In genomic region chr5:157597277-157597676, GRCh38 we compare ENCODE assay signal across 20 cellular contexts. TPM values are rescaled to one million over a fixed set of nuclear protein-coding genes. Genes with fewer than 3 reads are reported as not detected.
A peak's percentile ranks its signal among the peaks of the same experiment; 100 is the strongest.
DNase-seq lines count a peak whose midpoint lies in the region; ATAC-seq and TF ChIP-seq lines count a peak whose summit lies in the region.
"Had no signal": no experiment of that assay in that cellular context is flagged by ENCODE, and none has a peak within 500 bp of the region (broad histone marks: within the 10 kb centered on the region; RNA-seq: fewer than 3 reads in every experiment).

No MANE protein-coding gene starts in this region.

- TF ChIP-seq CTCF in neural progenitor cell (IDR thresholded peaks at IDR 0.05), result no peak

- H3K4me1 ChIP-seq in mesendoderm (ENCODE audit: control insufficient read depth, low read depth, low read length) (no peaks in the 10 kb centered on the region), neural progenitor cell (peaks cover 8% of the 10 kb centered on the region)

- peaks cover 17% of the 10 kb centered on the region for H3K36me3 Mint-ChIP-seq in activated CD4-positive, alpha-beta T cell treated with anti-CD3 and anti-CD28 coated beads, Interleukin-2, amount 10 ng/mL, durations not matched to agents 7 days and 5 days (ENCODE audit: low read depth)
- H3K36me3 Mint-ChIP-seq in T-helper 1 cell treated with Interleukin-12 subunit alpha and Interleukin-12 subunit beta and Interleukin-4 antibody, amounts not matched to agents 30 μg/mL and 1 μg/mL, for 36 hours (ENCODE audit: low read depth), result peaks cover 14% of the 10 kb centered on the region
- no peaks in the 10 kb centered on the region for H3K36me3 Mint-ChIP-seq in neural progenitor cell

- peak; percentile 11 for ATAC-seq in GM18858 (IDR thresholded peaks at IDR 0.05; ENCODE audit: unreplicated experiment)
- ATAC-seq in GM19328 (IDR thresholded peaks at IDR 0.05; ENCODE audit: unreplicated experiment), result no peak

- no peaks in the 10 kb centered on the region for H3F3A ChIP-seq in neural progenitor cell (ENCODE audit: low read depth)

- CTCF ChIA-PET in activated CD4-positive, alpha-beta T cell treated with anti-CD3 and anti-CD28 coated beads, Interleukin-2, amount 10 ng/mL, durations not matched to agents 7 days and 5 days (lab: Charles Lee), result interaction anchor here (1.0 to 3.5 kb wide), 9 partner anchors 8 to 146 kb away, joined by 3 to 30 read pairs (median 8); partner anchors contain the start of gene LSM11

- no peak overlapping the region for H3K4me3 Mint-ChIP-seq in activated CD4-positive, alpha-beta T cell treated with anti-CD3 and anti-CD28 coated beads, Interleukin-2, amount 10 ng/mL, durations not matched to agents 7 days and 5 days
- peak overlapping the region; percentile 24 for H3K4me3 Mint-ChIP-seq in T-helper 1 cell treated with Interleukin-12 subunit alpha and Interleukin-12 subunit beta and Interleukin-4 antibody, amounts not matched to agents 30 μg/mL and 1 μg/mL, for 36 hours
- no peak overlapping the region for H3K4me3 Mint-ChIP-seq in neural progenitor cell

- H3K9me3 ChIP-seq in neural progenitor cell (ENCODE audit: low read depth), result no peaks in the 10 kb centered on the region

- peak overlapping the region; percentile 21 for H2BK120ac ChIP-seq in mesendoderm (ENCODE audit: low read depth, low read length)

- H3K9ac ChIP-seq in mesendoderm (ENCODE audit: low read length) (no peak overlapping the region), neural progenitor cell (no peak overlapping the region)

- H3K9me3 Mint-ChIP-seq in activated CD4-positive, alpha-beta T cell treated with anti-CD3 and anti-CD28 coated beads, Interleukin-2, amount 10 ng/mL, durations not matched to agents 7 days and 5 days, result peaks cover 8% of the 10 kb centered on the region
- peaks cover 6% of the 10 kb centered on the region for H3K9me3 Mint-ChIP-seq in T-helper 1 cell treated with Interleukin-12 subunit alpha and Interleukin-12 subunit beta and Interleukin-4 antibody, amounts not matched to agents 30 μg/mL and 1 μg/mL, for 36 hours
- H3K9me3 Mint-ChIP-seq in neural progenitor cell, result no peaks in the 10 kb centered on the region

- no peak overlapping the region for H2AK5ac ChIP-seq in mesendoderm (ENCODE audit: low read length)

- no peak overlapping the region for H3K4me3 ChIP-seq in mesendoderm (ENCODE audit: low read length)
- no peak overlapping the region for H3K4me3 ChIP-seq in neural progenitor cell
- H3K4me3 ChIP-seq: hepatocyte had no signal

- no peaks in the 10 kb centered on the region for H3K27me3 Mint-ChIP-seq in activated CD4-positive, alpha-beta T cell treated with anti-CD3 and anti-CD28 coated beads, Interleukin-2, amount 10 ng/mL, durations not matched to agents 7 days and 5 days
- no peaks in the 10 kb centered on the region for H3K27me3 Mint-ChIP-seq in T-helper 1 cell treated with Interleukin-12 subunit alpha and Interleukin-12 subunit beta and Interleukin-4 antibody, amounts not matched to agents 30 μg/mL and 1 μg/mL, for 36 hours (ENCODE audit: low read depth)
- H3K27me3 Mint-ChIP-seq in neural progenitor cell (ENCODE audit: insufficient read depth, low read depth), result peaks cover 3% of the 10 kb centered on the region

- no peak overlapping the region for H3K56ac ChIP-seq in mesendoderm (ENCODE audit: low read length)

- DNase-seq in activated CD4-positive, alpha-beta T cell treated with anti-CD3 and anti-CD28 coated beads, Interleukin-2, amount 10 ng/mL, durations not matched to agents 7 days and 5 days, result no peak
- no peak for DNase-seq in activated CD4-positive, alpha-beta T cell treated with anti-CD3 and anti-CD28 coated beads, Interleukin-2, amount 50 U/mL, for 1 hour
- DNase-seq in mesendoderm, result peak; percentile 57
- DNase-seq in occipital lobe (lab: John Stamatoyannopoulos, UW), result no peak
- no peak for DNase-seq in neural progenitor cell (ENCODE audit: low spot score)
- DNase-seq: activated CD4-positive, alpha-beta T cell treated with anti-CD3 and anti-CD28 coated beads for 48 hours; activated gamma-delta T cell; Calu3; GDM1; left cardiac atrium; NCI-H1694 treated with DMSO at 0.1 percent for 48 hours; RPMI8226; stimulated activated CD4-positive, alpha-beta T cell treated with anti-CD3 and anti-CD28 coated beads, Interleukin-12 subunit alpha, Interleukin-12 subunit beta, amount 100 ng/mL, for 4 hours had no signal

- H2BK5ac ChIP-seq in mesendoderm (ENCODE audit: low read length), result no peak overlapping the region

- H2AFZ ChIP-seq in neural progenitor cell (replicated peaks), result no peak overlapping the region
- H2AFZ ChIP-seq: hepatocyte had no signal

- H3K27ac ChIP-seq in mesendoderm (ENCODE audit: low read depth, low read length), result no peak overlapping the region
- no peak overlapping the region for H3K27ac ChIP-seq in neural progenitor cell
- H3K27ac ChIP-seq: hepatocyte, HL-60 had no signal

- H3K23ac ChIP-seq in mesendoderm (ENCODE audit: low read length), result no peak overlapping the region

- H4K5ac ChIP-seq in mesendoderm (ENCODE audit: low read length), result no peak overlapping the region

- H3K27me3 ChIP-seq in mesendoderm (ENCODE audit: insufficient read depth, low read length, poor library complexity), result no peaks in the 10 kb centered on the region
- H3K27me3 ChIP-seq in neural progenitor cell, result no peaks in the 10 kb centered on the region
- H3K27me3 ChIP-seq: hepatocyte had no signal

- POLR2A ChIA-PET in activated CD4-positive, alpha-beta T cell treated with anti-CD3 and anti-CD28 coated beads, Interleukin-2, amount 10 ng/mL, durations not matched to agents 7 days and 5 days (lab: Charles Lee), result interaction anchor here (1.4 kb wide), 1 partner anchor 27 kb away, joined by 4 read pairs; no protein-coding TSS in a partner anchor

- H2BK15ac ChIP-seq in mesendoderm (replicated peaks; ENCODE audit: low read depth), result no peak overlapping the region

- H3K79me1 ChIP-seq in mesendoderm (ENCODE audit: low read length), result no peaks in the 10 kb centered on the region

- no peak overlapping the region for H3K4me2 ChIP-seq in mesendoderm (ENCODE audit: low read length)
- no peak overlapping the region for H3K4me2 ChIP-seq in neural progenitor cell
- H3K4me2 ChIP-seq: hepatocyte had no signal

- no peak overlapping the region for H3K18ac ChIP-seq in mesendoderm (ENCODE audit: low read length)

- H3K4ac ChIP-seq in mesendoderm (ENCODE audit: low read depth, low read length), result no peak overlapping the region

- H3K36me3 ChIP-seq in mesendoderm (ENCODE audit: control insufficient read depth, insufficient read depth, low read length), result no peaks in the 10 kb centered on the region
- no peaks in the 10 kb centered on the region for H3K36me3 ChIP-seq in neural progenitor cell

- peak overlapping the region; percentile 85 for H3K27ac Mint-ChIP-seq in activated CD4-positive, alpha-beta T cell treated with anti-CD3 and anti-CD28 coated beads, Interleukin-2, amount 10 ng/mL, durations not matched to agents 7 days and 5 days
- peak overlapping the region; percentile 67 for H3K27ac Mint-ChIP-seq in T-helper 1 cell treated with Interleukin-12 subunit alpha and Interleukin-12 subunit beta and Interleukin-4 antibody, amounts not matched to agents 30 μg/mL and 1 μg/mL, for 36 hours
- no peak overlapping the region for H3K27ac Mint-ChIP-seq in neural progenitor cell

- peaks cover 96% of the 10 kb centered on the region for H3K4me1 Mint-ChIP-seq in activated CD4-positive, alpha-beta T cell treated with anti-CD3 and anti-CD28 coated beads, Interleukin-2, amount 10 ng/mL, durations not matched to agents 7 days and 5 days
- peaks cover 83% of the 10 kb centered on the region for H3K4me1 Mint-ChIP-seq in T-helper 1 cell treated with Interleukin-12 subunit alpha and Interleukin-12 subunit beta and Interleukin-4 antibody, amounts not matched to agents 30 μg/mL and 1 μg/mL, for 36 hours (ENCODE audit: low read depth)
- peaks cover 18% of the 10 kb centered on the region for H3K4me1 Mint-ChIP-seq in neural progenitor cell

- H4K20me1 ChIP-seq in neural progenitor cell (ENCODE audit: low read depth), result no peaks in the 10 kb centered on the region

- no peak overlapping the region for H4K8ac ChIP-seq in mesendoderm (ENCODE audit: low read depth, low read length)

- H3K79me2 ChIP-seq in mesendoderm (ENCODE audit: control insufficient read depth, insufficient read depth, low read length) (no peaks in the 10 kb centered on the region), neural progenitor cell (ENCODE audit: low read depth) (no peaks in the 10 kb centered on the region)
- H3K79me2 ChIP-seq: hepatocyte had no signal

- no CpG with 5 or more reads among the region's 1 CpG for WGBS in mesendoderm (ENCODE audit: extremely low coverage, insufficient coverage, low lambda C conversion rate)

RNA-seq across cellular contexts. Expression of gene ADAM19, which starts 21.7 kb away (rescaled TPM):
- total RNA-seq in activated CD4-positive, alpha-beta T cell treated with anti-CD3 and anti-CD28 coated beads, Interleukin-2, amount 10 ng/mL, durations not matched to agents 7 days and 5 days, result 100 to 1,000 TPM; 118 to 127 TPM
- 126 TPM for polyA plus RNA-seq in mesendoderm (2013, experiment 1 of 2)
- polyA plus RNA-seq in mesendoderm (2013, experiment 2 of 2), result 123 TPM
- total RNA-seq in occipital lobe (13.4 TPM), neural progenitor cell (ENCODE audit: low replicate concordance) (11.5 and 20.9 TPM in 2 replicates)

RNA-seq across cellular contexts. Expression of gene SOX30, which starts 55.0 kb away (rescaled TPM):
- total RNA-seq in activated CD4-positive, alpha-beta T cell treated with anti-CD3 and anti-CD28 coated beads, Interleukin-2, amount 10 ng/mL, durations not matched to agents 7 days and 5 days, result under 1 TPM in 1 of 2 experiments, not detected in 1; 0.10 TPM
- polyA plus RNA-seq in mesendoderm (2013, experiment 1 of 2), result 0.29 TPM
- 0.38 TPM for polyA plus RNA-seq in mesendoderm (2013, experiment 2 of 2)
- total RNA-seq in occipital lobe (not detected), neural progenitor cell (ENCODE audit: low replicate concordance) (0.06 and 0.17 TPM in 2 replicates)
- total RNA-seq: A673, hepatocyte, temporal lobe had no signal
- polyA plus RNA-seq: hepatocyte had no signal
